ENCODE assay signal across 10 cellular contexts in genomic region chr12:124523071-124523470, GRCh38. TPM values are rescaled to one million over a fixed set of nuclear protein-coding genes. Genes with fewer than 3 reads are reported as not detected.
DNase-seq lines count a peak whose midpoint lies in the region; ATAC-seq and TF ChIP-seq lines count a peak whose summit lies in the region.
"Had no signal": no experiment of that assay in that cellular context is flagged by ENCODE, and none has a peak within 500 bp of the region (broad histone marks: within the 10 kb centered on the region; RNA-seq: fewer than 3 reads in every experiment).

No MANE protein-coding gene starts in this region.

- H3K4me3 Mint-ChIP-seq in T-helper 17 cell (no peak overlapping the region), type B pancreatic cell (no peak overlapping the region)
- H3K4me3 Mint-ChIP-seq in activated CD4-positive, alpha-beta T cell treated with anti-CD3 and anti-CD28 coated beads, Interleukin-2, amount 10 ng/mL, durations not matched to agents 24 days and 14 days = no peak overlapping the region
- H3K4me3 Mint-ChIP-seq: CD14-positive monocyte had no signal

- peak overlapping the region; percentile 21 for H3K27ac Mint-ChIP-seq in T-helper 17 cell
- no peak overlapping the region for H3K27ac Mint-ChIP-seq in type B pancreatic cell
- no peak overlapping the region for H3K27ac Mint-ChIP-seq in activated CD4-positive, alpha-beta T cell treated with anti-CD3 and anti-CD28 coated beads, Interleukin-2, amount 10 ng/mL, durations not matched to agents 24 days and 14 days

- H3K4me1 Mint-ChIP-seq in T-helper 17 cell (peaks cover 10% of the 10 kb centered on the region), type B pancreatic cell (ENCODE audit: unreplicated experiment) (peaks cover 40% of the 10 kb centered on the region)
- peaks cover 9% of the 10 kb centered on the region for H3K4me1 Mint-ChIP-seq in activated CD4-positive, alpha-beta T cell treated with anti-CD3 and anti-CD28 coated beads, Interleukin-2, amount 10 ng/mL, durations not matched to agents 24 days and 14 days

- H3K27me3 Mint-ChIP-seq in T-helper 17 cell (no peaks in the 10 kb centered on the region), type B pancreatic cell (no peaks in the 10 kb centered on the region)
- no peaks in the 10 kb centered on the region for H3K27me3 Mint-ChIP-seq in activated CD4-positive, alpha-beta T cell treated with anti-CD3 and anti-CD28 coated beads, Interleukin-2, amount 10 ng/mL, durations not matched to agents 24 days and 14 days

- intact Hi-C loops in left cardiac atrium (cut with DNase I) (loop anchor here in 1 of 2 donors (5.0 kb wide), 1 partner anchor 44 kb away; the partner anchor contains the start of gene NCOR2), uterus (cut with DNase I; ENCODE audit: low total_unique reads) (no loop called here)
- intact Hi-C loops in activated CD4-positive, alpha-beta T cell treated with anti-CD3 and anti-CD28 coated beads, Interleukin-2, amount 10 ng/mL, durations not matched to agents 24 days and 14 days (cut with micrococcal nuclease) = no loop called here

- no peaks in the 10 kb centered on the region for H3K36me3 ChIP-seq in cardiac muscle cell
- H3K36me3 ChIP-seq in uterus = no peaks in the 10 kb centered on the region

- H3K9me3 Mint-ChIP-seq in type B pancreatic cell = no peaks in the 10 kb centered on the region
- no peaks in the 10 kb centered on the region for H3K9me3 Mint-ChIP-seq in activated CD4-positive, alpha-beta T cell treated with anti-CD3 and anti-CD28 coated beads, Interleukin-2, amount 10 ng/mL, durations not matched to agents 24 days and 14 days
- H3K9me3 Mint-ChIP-seq: CD14-positive monocyte had no signal

- DNase-seq in cardiac muscle cell (ENCODE audit: low read depth in 1 of 2, low spot score in 1 of 2) (no peak), left cardiac atrium (no peak), T-helper 17 cell (no peak), hypothalamus (lab: John Stamatoyannopoulos, UW) (peak in 26 of 51 donors; percentile 18 to 71 (median 34)), uterus (peak in 1 of 2 donors; percentile 27), HuH-7.5 (ENCODE audit: low spot score) (no peak), type B pancreatic cell (ENCODE audit: extremely low spot score, unreplicated experiment) (no peak)
- DNase-seq in activated CD4-positive, alpha-beta T cell treated with anti-CD3 and anti-CD28 coated beads, Interleukin-2, amount 10 ng/mL, durations not matched to agents 24 days and 14 days = no peak
- DNase-seq: PC-3 had no signal

- no peak for TF ChIP-seq POLR2A in uterus (IDR thresholded peaks at IDR 0.05)

- H3K9me3 ChIP-seq in cardiac muscle cell (ENCODE audit: low read depth) = no peaks in the 10 kb centered on the region
- no peaks in the 10 kb centered on the region for H3K9me3 ChIP-seq in T-helper 17 cell (ENCODE audit: control insufficient read depth, low read length, poor library complexity, severe bottlenecking)
- no peaks in the 10 kb centered on the region for H3K9me3 ChIP-seq in uterus

- H3K36me3 Mint-ChIP-seq in T-helper 17 cell (ENCODE audit: low read depth) (no peaks in the 10 kb centered on the region), type B pancreatic cell (peaks cover 7% of the 10 kb centered on the region)
- H3K36me3 Mint-ChIP-seq in activated CD4-positive, alpha-beta T cell treated with anti-CD3 and anti-CD28 coated beads, Interleukin-2, amount 10 ng/mL, durations not matched to agents 24 days and 14 days (ENCODE audit: low read depth) = no peaks in the 10 kb centered on the region

- ATAC-seq in left cardiac atrium (no peak), T-helper 17 cell (no peak)
- ATAC-seq: PC-3 had no signal

- H3K4me1 ChIP-seq in cardiac muscle cell (ENCODE audit: low read depth) (peaks cover 31% of the 10 kb centered on the region), uterus (peaks cover 18% of the 10 kb centered on the region in 2 donors)

- H3K27ac ChIP-seq in cardiac muscle cell (peak overlapping the region; percentile 47), uterus (peak overlapping the region; percentile 61 to 68)

- TF ChIP-seq CTCF in cardiac muscle cell (IDR thresholded peaks at IDR 0.05; ENCODE audit: low read depth, low read length) (no peak), uterus (IDR thresholded peaks at IDR 0.05) (no peak), type B pancreatic cell (conservative IDR thresholded peaks at IDR 0.05) (no peak)

- H3K4me3 ChIP-seq in cardiac muscle cell = no peak overlapping the region
- H3K4me3 ChIP-seq in uterus = no peak overlapping the region

- H3K27me3 ChIP-seq in cardiac muscle cell (no peaks in the 10 kb centered on the region), uterus (no peaks in the 10 kb centered on the region)

RNA-seq across cellular contexts. Expression of gene NCOR2, which starts 44.3 kb away (rescaled TPM):
- total RNA-seq in cardiac muscle cell (57.4 and 113 TPM in 2 replicates), left cardiac atrium (100 to 1,000 TPM; 117 to 154 TPM), T-helper 17 cell (100 to 1,000 TPM; 107 to 119 TPM), uterus (100 to 1,000 TPM in 2 of 4 donors, 10 to 100 TPM in 2; 65.1 to 436 (median 102) TPM), type B pancreatic cell (ENCODE audit: low replicate concordance) (219 and 227 TPM in 2 replicates)
- polyA plus RNA-seq in cardiac muscle cell = 98.5 and 153 TPM in 2 replicates
- total RNA-seq in activated CD4-positive, alpha-beta T cell treated with anti-CD3 and anti-CD28 coated beads, Interleukin-2, amount 10 ng/mL, durations not matched to agents 24 days and 14 days = 125 and 128 TPM in 2 replicates

Comparison
In these comparisons a context has a peak if more than half of its experiments do, and no peak if none do; other contexts are left out.
1. DNase-seq: peak in hypothalamus (26 of 51); none in cardiac muscle cell (0 of 2), left cardiac atrium (single experiment), T-helper 17 cell (0 of 3), HuH-7.5 (single experiment), type B pancreatic cell (single experiment) and activated CD4-positive, alpha-beta T cell treated with anti-CD3 and anti-CD28 coated beads, Interleukin-2, amount 10 ng/mL, durations not matched to agents 24 days and 14 days (single experiment).